ENCODE assay signal across 9 cellular contexts in the genomic region with DNA sequence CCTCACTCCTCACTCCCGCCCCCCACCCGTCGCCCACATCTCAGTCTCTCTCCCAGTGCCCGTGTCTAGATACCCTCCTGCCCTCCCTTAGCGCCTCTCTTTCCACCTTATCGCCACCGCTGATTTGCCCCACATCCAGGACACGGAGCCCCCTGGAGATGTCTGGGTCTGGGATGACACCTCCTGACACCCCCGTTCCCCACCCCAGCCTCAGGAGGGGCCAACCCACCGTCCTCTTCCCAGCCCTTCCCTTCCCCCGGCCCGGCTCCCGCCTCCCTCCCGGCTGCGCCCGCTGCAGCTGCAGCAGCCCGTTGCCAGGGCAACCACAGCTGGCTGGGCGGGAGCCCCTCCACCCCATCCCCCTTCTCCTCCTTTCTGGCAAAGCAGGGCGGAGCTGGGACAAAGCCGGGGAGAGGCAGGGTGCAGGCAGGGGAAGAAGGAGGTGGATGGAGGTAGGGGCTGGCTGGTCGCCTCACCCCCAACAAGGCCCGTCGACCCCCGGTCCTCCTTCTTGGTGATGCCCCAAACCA. TPM values are rescaled to one million over a fixed set of nuclear protein-coding genes. Genes with fewer than 3 reads are reported as not detected.
DNase-seq lines count a peak whose midpoint lies in the region; ATAC-seq and TF ChIP-seq lines count a peak whose summit lies in the region.
"Had no signal": no experiment of that assay in that cellular context is flagged by ENCODE, and none has a peak within 500 bp of the region (broad histone marks: within the 10 kb centered on the region; RNA-seq: fewer than 3 reads in every experiment).

No MANE protein-coding gene starts in this region.

- peak overlapping the region in 1 of 2 donors; percentile 16 for H3K27ac Mint-ChIP-seq in effector memory CD8-positive, alpha-beta T cell

- peaks cover 11% of the 10 kb centered on the region for H4K20me1 ChIP-seq in DND-41 (ENCODE audit: insufficient read depth, low read length)

- ATAC-seq in DND-41 (ENCODE audit: insufficient read depth, low read depth) (peak; percentile 18; the same call in 1 of the 3 replicates), left ventricle myocardium superior (peak; percentile 78), HG03139 (IDR thresholded peaks at IDR 0.05; ENCODE audit: unreplicated experiment) (no peak)
- no peak for ATAC-seq in effector memory CD8-positive, alpha-beta T cell (replicated peaks)

- no peak overlapping the region for H3K4me3 ChIP-seq in DND-41 (ENCODE audit: low read depth in 1 of 2, low read length in 2 of 2)
- H3K4me3 ChIP-seq: skin epidermis had no signal

- H2AFZ ChIP-seq in DND-41 (ENCODE audit: low read depth, low read length) = no peak overlapping the region

- peaks cover 23 to 25% of the 10 kb centered on the region in 2 donors for H3K4me1 Mint-ChIP-seq in effector memory CD8-positive, alpha-beta T cell (ENCODE audit: low read depth in 2 of 2)

- H3K27me3 Mint-ChIP-seq in effector memory CD8-positive, alpha-beta T cell = peaks cover 29 to 55% of the 10 kb centered on the region in 2 donors

- peak overlapping the region in 1 of 2 donors; percentile 13 for H3K4me3 Mint-ChIP-seq in effector memory CD8-positive, alpha-beta T cell

- intact Hi-C loops in left ventricle myocardium superior (cut with micrococcal nuclease) (no loop called here), posterior cingulate gyrus (cut with DNase I) (no loop called here)

- DNase-seq in DND-41 (peak; percentile 39), RWPE1 (ENCODE audit: low spot score) (no peak), left ventricle myocardium superior (peak; percentile 80), posterior cingulate gyrus (peak; percentile 75 to 98 (median 88))
- no peak for DNase-seq in activated CD8-positive, alpha-beta memory T cell treated with anti-CD3 and anti-CD28 coated beads, Interleukin-2, amount 50 U/mL, for 4 hours
- no peak for DNase-seq in activated CD4-positive, alpha-beta T cell treated with anti-CD3 and anti-CD28 coated beads, Interleukin-2, amount 50 U/mL, for 4 hours
- DNase-seq in effector memory CD8-positive, alpha-beta T cell = no peak

- no peak overlapping the region for H3K4me2 ChIP-seq in DND-41 (ENCODE audit: insufficient read depth, low read length)

- H3K79me2 ChIP-seq in DND-41 (ENCODE audit: insufficient read depth, low read length) = no peaks in the 10 kb centered on the region

- H3K9me3 ChIP-seq in DND-41 (ENCODE audit: insufficient read depth, low read length, severe bottlenecking) = no peaks in the 10 kb centered on the region

- POLR2A ChIA-PET in RWPE1 (lab: Yijun Ruan, JAX; ENCODE audit: low non-redundant PET) = no interaction called here

- CTCF ChIA-PET in RWPE1 (lab: Yijun Ruan, JAX) = interaction anchor here (0.7 kb wide), 1 partner anchor 58 kb away, joined by 3 read pairs; no protein-coding TSS in a partner anchor

- peaks cover 20% of the 10 kb centered on the region for H3K36me3 Mint-ChIP-seq in effector memory CD8-positive, alpha-beta T cell (ENCODE audit: insufficient read depth)

- no peak overlapping the region for H3K9ac ChIP-seq in DND-41 (ENCODE audit: low read depth, low read length)

- H3K9me3 Mint-ChIP-seq in effector memory CD8-positive, alpha-beta T cell = peaks cover 5% of the 10 kb centered on the region in 2 donors

- H3K4me1 ChIP-seq in DND-41 (ENCODE audit: insufficient read depth, low read length) = peaks cover 14% of the 10 kb centered on the region

- H3K27ac ChIP-seq in DND-41 (ENCODE audit: low read length) (no peak overlapping the region), RWPE1 (peak overlapping the region; percentile 98)

- no peaks in the 10 kb centered on the region for H3K36me3 ChIP-seq in DND-41 (ENCODE audit: insufficient read depth, low read length)

- TF ChIP-seq CTCF in DND-41 (IDR thresholded peaks at IDR 0.05; ENCODE audit: borderline replicate concordance, extremely low read depth, low read length, poor library complexity, severe bottlenecking) (no peak), RWPE1 (conservative IDR thresholded peaks at IDR 0.05; ENCODE audit: low read depth) (no peak)

- H3K27me3 ChIP-seq in DND-41 (ENCODE audit: insufficient read depth, low read length, poor library complexity) = peaks cover 18% of the 10 kb centered on the region

RNA-seq across cellular contexts. Expression of a gene that starts 13.5 kb away (rescaled TPM):
- 0.40 TPM for total RNA-seq in left ventricle myocardium superior

RNA-seq across cellular contexts. Expression of a gene that starts 45.7 kb away (rescaled TPM):
- total RNA-seq in left ventricle myocardium superior = 27.6 TPM

RNA-seq across cellular contexts. Expression of a gene that starts 53.9 kb away (rescaled TPM):
- total RNA-seq in left ventricle myocardium superior = 9.9 TPM

Comparison
In these comparisons a context has a peak if more than half of its experiments do, and no peak if none do; other contexts are left out.
1. ATAC-seq: peak in DND-41 (single experiment) and left ventricle myocardium superior (single experiment); none in HG03139 (single experiment) and effector memory CD8-positive, alpha-beta T cell (single experiment).
2. DNase-seq: peak in DND-41 (single experiment), left ventricle myocardium superior (single experiment) and posterior cingulate gyrus (10 of 10); none in RWPE1 (single experiment), activated CD8-positive, alpha-beta memory T cell treated with anti-CD3 and anti-CD28 coated beads, Interleukin-2, amount 50 U/mL, for 4 hours (single experiment), activated CD4-positive, alpha-beta T cell treated with anti-CD3 and anti-CD28 coated beads, Interleukin-2, amount 50 U/mL, for 4 hours (0 of 2) and effector memory CD8-positive, alpha-beta T cell (0 of 3).